In the genomic region with DNA sequence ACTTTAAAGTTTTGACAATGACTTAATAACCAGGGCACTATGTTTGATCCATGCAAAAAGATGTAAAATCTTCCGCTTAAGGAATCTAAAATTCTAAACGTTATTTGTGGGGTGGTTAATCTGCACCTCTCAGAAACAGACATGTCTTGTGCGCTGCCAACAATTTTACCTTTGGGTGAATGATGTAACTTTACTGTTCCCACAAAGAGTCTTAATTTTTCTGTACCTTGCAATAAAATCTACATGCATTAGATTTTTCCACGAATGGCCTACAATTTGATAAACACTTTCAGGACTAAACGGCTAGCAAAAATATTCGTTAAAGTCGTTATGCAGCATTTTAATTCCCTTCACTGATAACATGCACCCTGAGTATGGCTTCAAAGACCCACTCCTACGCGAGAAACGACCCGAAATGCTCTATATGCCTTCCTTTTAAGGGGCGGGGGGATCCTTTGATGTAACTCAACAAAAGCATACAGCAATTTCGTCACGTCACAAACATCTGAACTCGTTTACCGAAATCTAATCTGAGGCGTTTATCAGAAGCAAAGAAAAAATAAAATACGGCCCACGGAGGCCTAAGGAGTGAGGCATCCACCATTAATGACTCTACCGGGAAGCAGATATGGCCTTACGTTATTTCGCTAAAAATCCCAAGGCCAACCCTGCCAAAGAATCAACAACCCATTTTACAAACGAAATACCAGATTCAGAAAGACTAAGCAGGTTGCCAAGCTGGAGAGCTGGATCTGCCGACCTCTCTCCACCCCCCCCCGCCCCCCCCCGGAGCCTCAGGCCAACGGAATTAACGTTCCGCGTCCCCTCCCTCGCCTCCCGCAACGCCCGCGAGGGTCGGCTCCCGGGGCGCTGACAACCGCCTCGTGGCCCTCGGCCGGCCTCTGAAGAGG, we compare ENCODE assay signal across 8 cellular contexts. TPM values are rescaled to one million over a fixed set of nuclear protein-coding genes. Genes with fewer than 3 reads are reported as not detected.
DNase-seq lines count a peak whose midpoint lies in the region; ATAC-seq, FAIRE-seq and TF ChIP-seq lines count a peak whose summit lies in the region.

No MANE protein-coding gene starts in this region.

- intact Hi-C loops in PC-9 (cut with micrococcal nuclease; ENCODE audit: unreplicated experiment) = loop anchor here (5.0 kb wide), 1 partner anchor 36 kb away; the partner anchor contains the start of gene CCDC125

- dilution Hi-C loops in keratinocyte (cut with MboI; ENCODE audit: extremely low pct_ligation_motif_present, low sequenced_read_pairs) = no loop called here

- H3K4me3 Mint-ChIP-seq in stimulated activated effector memory CD8-positive, alpha-beta T cell treated with anti-CD3 and anti-CD28 coated beads, Interleukin-12 subunit alpha, Interleukin-12 subunit beta, amount 100 ng/mL, for 72 hours = peak overlapping the region; percentile 86

- H3K36me3 ChIP-seq in DOHH2 (ENCODE audit: control insufficient read depth, low read length) (peaks cover 73% of the 10 kb centered on the region), HEK293 (ENCODE audit: control insufficient read depth in 2 of 2, insufficient read depth in 1 of 2, low read length in 2 of 2) (peaks cover 24 to 32% of the 10 kb centered on the region in 2 experiments), PC-9 (ENCODE audit: low read depth) (peaks cover 23% of the 10 kb centered on the region), brain microvascular endothelial cell (replicated peaks) (peaks cover 21% of the 10 kb centered on the region), keratinocyte (ENCODE audit: control insufficient read depth in 2 of 2, extremely low read depth in 1 of 2, insufficient read depth in 2 of 2, low read length in 2 of 2) (peaks cover 8 to 11% of the 10 kb centered on the region in 2 experiments)

- H3K9me3 Mint-ChIP-seq in stimulated activated effector memory CD8-positive, alpha-beta T cell treated with anti-CD3 and anti-CD28 coated beads, Interleukin-12 subunit alpha, Interleukin-12 subunit beta, amount 100 ng/mL, for 72 hours = no peaks in the 10 kb centered on the region

- H3K9ac ChIP-seq in keratinocyte (ENCODE audit: control insufficient read depth, extremely low read depth, insufficient read depth, low read length) = peak overlapping the region; percentile 99

- H3K4me1 Mint-ChIP-seq in stimulated activated effector memory CD8-positive, alpha-beta T cell treated with anti-CD3 and anti-CD28 coated beads, Interleukin-12 subunit alpha, Interleukin-12 subunit beta, amount 100 ng/mL, for 72 hours = peaks cover 27% of the 10 kb centered on the region

- in situ Hi-C loops in brain microvascular endothelial cell (cut with HindIII; ENCODE audit: low pct_ligation_motif_present, low sequenced_read_pairs) = no loop called here

- no peak for TF ChIP-seq CTCF in DOHH2 (IDR thresholded peaks at IDR 0.05; ENCODE audit: low read depth, low read length, poor library complexity, severe bottlenecking)
- no peak for TF ChIP-seq CTCF in HEK293 (tag by site-specific recombination; IDR thresholded peaks at IDR 0.05)
- no peak for TF ChIP-seq CTCF in PC-9 (conservative IDR thresholded peaks at IDR 0.05)
- TF ChIP-seq CTCF in brain microvascular endothelial cell (IDR thresholded peaks at IDR 0.05; ENCODE audit: low read depth, low read length, missing control alignments) = no peak
- no peak for TF ChIP-seq CTCF in keratinocyte (optimal IDR thresholded peaks at IDR 0.05 in 1 of 3, IDR thresholded peaks at IDR 0.05 in 1 of 3, conservative IDR thresholded peaks at IDR 0.05 in 1 of 3; ENCODE audit: extremely low read depth in 1 of 3, insufficient read depth in 2 of 3, low read length in 3 of 3)

- H3K4me1 ChIP-seq in DOHH2 (ENCODE audit: control insufficient read depth, low read length) (peaks cover 48% of the 10 kb centered on the region), HEK293 (ENCODE audit: control insufficient read depth, insufficient read depth, low read length) (no peaks in the 10 kb centered on the region), PC-9 (replicated peaks; ENCODE audit: insufficient read depth) (peaks cover 19% of the 10 kb centered on the region), keratinocyte (ENCODE audit: control insufficient read depth, extremely low read depth, insufficient read depth, low read length) (peaks cover 15% of the 10 kb centered on the region)

- POLR2A ChIA-PET in HEK293 (lab: Yijun Ruan, JAX) (interaction anchor here (0.6 to 1.0 kb wide), 2 partner anchors 34 to 179 kb away, joined by 3 to 5 read pairs; partner anchors contain the start of gene CENPH), PC-9 (lab: Charles Lee; ENCODE audit: unreplicated experiment) (interaction anchor here (0.6 kb wide), 1 partner anchor 104 kb away, joined by 6 read pairs; no protein-coding TSS in a partner anchor)

- ATAC-seq in stimulated activated effector memory CD8-positive, alpha-beta T cell treated with anti-CD3 and anti-CD28 coated beads, Interleukin-12 subunit alpha, Interleukin-12 subunit beta, amount 100 ng/mL, for 72 hours = peak; percentile 1
- no peak for ATAC-seq in HG02970 (IDR thresholded peaks at IDR 0.05; ENCODE audit: low FRiP score, unreplicated experiment)

- H3K27ac ChIP-seq in DOHH2 (ENCODE audit: low read depth, low read length) = peak overlapping the region; percentile 98
- H3K27ac ChIP-seq in HEK293 (ENCODE audit: extremely low read depth, low read depth, low read length) = peak overlapping the region; percentile 99
- peak overlapping the region; percentile 98 for H3K27ac ChIP-seq in PC-9
- peak overlapping the region; percentile 100 for H3K27ac ChIP-seq in brain microvascular endothelial cell
- peak overlapping the region; percentile 98 for H3K27ac ChIP-seq in keratinocyte (ENCODE audit: control insufficient read depth, insufficient read depth, low read length)

- H3K4me2 ChIP-seq in DOHH2 (ENCODE audit: low read length) = peak overlapping the region; percentile 97
- peak overlapping the region; percentile 79 for H3K4me2 ChIP-seq in PC-9
- H3K4me2 ChIP-seq in keratinocyte (ENCODE audit: control insufficient read depth, extremely low read depth, insufficient read depth, low read depth, low read length) = peak overlapping the region; percentile 94

- peaks cover 15% of the 10 kb centered on the region for H3F3A ChIP-seq in DOHH2 (ENCODE audit: control insufficient read depth, insufficient read depth)
- 0 out of 2 replicates have a peak, but pooled peaks cover 2% of the 10 kb centered on the region for H3F3A ChIP-seq in PC-9 (ENCODE audit: insufficient read depth, low read depth)

- peaks cover 19% of the 10 kb centered on the region; the same call in 1 of the 2 replicates for H4K20me1 ChIP-seq in DOHH2 (ENCODE audit: control insufficient read depth, insufficient read depth, low read depth, low read length)
- peaks cover 18% of the 10 kb centered on the region for H4K20me1 ChIP-seq in PC-9 (ENCODE audit: insufficient read depth)
- no peaks in the 10 kb centered on the region for H4K20me1 ChIP-seq in keratinocyte (ENCODE audit: control insufficient read depth, extremely low read depth, insufficient read depth, low read length)

- no peaks in the 10 kb centered on the region for H3K9me2 ChIP-seq in DOHH2 (replicated peaks; ENCODE audit: control insufficient read depth, low read length)
- no peaks in the 10 kb centered on the region for H3K9me2 ChIP-seq in PC-9 (ENCODE audit: insufficient read depth)

- no peaks in the 10 kb centered on the region for H3K27me3 ChIP-seq in DOHH2 (ENCODE audit: control insufficient read depth, low read length)
- H3K27me3 ChIP-seq in PC-9 (ENCODE audit: insufficient read depth, low read depth) = no peaks in the 10 kb centered on the region
- H3K27me3 ChIP-seq in brain microvascular endothelial cell (replicated peaks) = no peaks in the 10 kb centered on the region
- H3K27me3 ChIP-seq in keratinocyte (ENCODE audit: control insufficient read depth, extremely low read depth, insufficient read depth, low read length) = no peaks in the 10 kb centered on the region

- FAIRE-seq in keratinocyte (lab: Jason Lieb, UNC) = no peak

- H3K36me3 Mint-ChIP-seq in stimulated activated effector memory CD8-positive, alpha-beta T cell treated with anti-CD3 and anti-CD28 coated beads, Interleukin-12 subunit alpha, Interleukin-12 subunit beta, amount 100 ng/mL, for 72 hours = peaks cover 71% of the 10 kb centered on the region

- H3K79me2 ChIP-seq in DOHH2 (ENCODE audit: control insufficient read depth, low read length) (peaks cover 99% of the 10 kb centered on the region), PC-9 (ENCODE audit: low read depth) (peaks cover 75% of the 10 kb centered on the region), keratinocyte (ENCODE audit: control insufficient read depth, insufficient read depth, low read length) (peaks cover 81% of the 10 kb centered on the region)

- H3K4me3 ChIP-seq in DOHH2 (ENCODE audit: low read length) (peak overlapping the region; percentile 85), HEK293 (ENCODE audit: low read depth, low read length) (peak overlapping the region; percentile 66), PC-9 (peak overlapping the region; percentile 94), brain microvascular endothelial cell (ENCODE audit: low read depth, low read length) (peak overlapping the region; percentile 73), keratinocyte (ENCODE audit: control insufficient read depth in 2 of 3, extremely low read depth in 1 of 3, insufficient read depth in 2 of 3, low read depth in 1 of 3, low read length in 3 of 3) (peak overlapping the region; percentile 65 to 100 (median 99))

- H3K27ac Mint-ChIP-seq in stimulated activated effector memory CD8-positive, alpha-beta T cell treated with anti-CD3 and anti-CD28 coated beads, Interleukin-12 subunit alpha, Interleukin-12 subunit beta, amount 100 ng/mL, for 72 hours = peak overlapping the region; percentile 99

- CTCF ChIA-PET in HEK293 (lab: Yijun Ruan, JAX) (no interaction called here), PC-9 (lab: Charles Lee) (no interaction called here)

- DNase-seq in PC-9 (peak; percentile 3 to 38), brain microvascular endothelial cell (peak; percentile 15), keratinocyte (ENCODE audit: low read depth, low spot score) (no peak), cerebellar cortex (ENCODE audit: low spot score) (no peak)
- DNase-seq in stimulated activated effector memory CD8-positive, alpha-beta T cell treated with anti-CD3 and anti-CD28 coated beads, Interleukin-12 subunit alpha, Interleukin-12 subunit beta, amount 100 ng/mL, for 72 hours (ENCODE audit: low spot score in 2 of 2) = peak in 1 of 2 donors; percentile 54

- H3K9me3 ChIP-seq in DOHH2 (ENCODE audit: control insufficient read depth, insufficient read depth, low read length) = no peaks in the 10 kb centered on the region
- no peaks in the 10 kb centered on the region for H3K9me3 ChIP-seq in HEK293 (ENCODE audit: control insufficient read depth, insufficient read depth, low read depth, low read length)
- no peaks in the 10 kb centered on the region for H3K9me3 ChIP-seq in PC-9 (ENCODE audit: insufficient read depth, low read depth)
- no peaks in the 10 kb centered on the region for H3K9me3 ChIP-seq in keratinocyte (ENCODE audit: control insufficient read depth, low read depth, low read length)

- BruUV-seq in PC-9 (replicated peaks; lab: Mats Ljungman, UMichigan) = TSS peak; percentile 62

- no peaks in the 10 kb centered on the region for H3K9me1 ChIP-seq in keratinocyte (ENCODE audit: control insufficient read depth, extremely low read depth, insufficient read depth, low read length)

- H2AFZ ChIP-seq in PC-9 (peak overlapping the region; percentile 87), keratinocyte (ENCODE audit: control insufficient read depth, low read length) (peak overlapping the region; percentile 85)

RNA-seq across cellular contexts. Expression of gene AK6, which starts 0.6 kb away (rescaled TPM):
- 21.6 and 23.0 TPM in 2 replicates for total RNA-seq in PC-9 (2021)
- 21.3 to 60.3 TPM (median 27.3 TPM) in 3 replicates for polyA plus RNA-seq in keratinocyte
- 60.9 TPM for polyA plus RNA-seq in keratinocyte (2011; ENCODE audit: low read depth)
- 26.2 and 58.6 TPM in 2 replicates for polyA plus RNA-seq in keratinocyte (2011; cell fraction: cytosol; rRNA removed)
- polyA plus RNA-seq in keratinocyte (2011; cell fraction: nucleus; rRNA removed) = 17.1 and 21.9 TPM in 2 replicates
- polyA plus RNA-seq in keratinocyte (2012; ENCODE audit: low replicate concordance) = 34.6 and 80.5 TPM in 2 replicates
- polyA minus RNA-seq in keratinocyte = 1.6 to 20.2 TPM (median 4.8 TPM) in 3 replicates
- 10.4 TPM for polyA minus RNA-seq in keratinocyte (2011; cell fraction: cytosol; rRNA and poly(A)+ RNA removed)
- polyA minus RNA-seq in keratinocyte (2011; cell fraction: nucleus; rRNA and poly(A)+ RNA removed) = 0.74 and 8.5 TPM in 2 replicates

RNA-seq across cellular contexts. Expression of gene TAF9, which starts 0.6 kb away (rescaled TPM):
- 44.4 and 50.8 TPM in 2 replicates for total RNA-seq in PC-9 (2021)
- 167 to 237 TPM (median 187 TPM) in 3 replicates for polyA plus RNA-seq in keratinocyte
- 164 TPM for polyA plus RNA-seq in keratinocyte (2011; ENCODE audit: low read depth)
- polyA plus RNA-seq in keratinocyte (2011; cell fraction: cytosol; rRNA removed) = 230 and 415 TPM in 2 replicates
- 141 and 170 TPM in 2 replicates for polyA plus RNA-seq in keratinocyte (2011; cell fraction: nucleus; rRNA removed)
- polyA plus RNA-seq in keratinocyte (2012; ENCODE audit: low replicate concordance) = 98.4 and 99.6 TPM in 2 replicates
- polyA minus RNA-seq in keratinocyte = 34.4 to 120 TPM (median 68.7 TPM) in 3 replicates
- 73.7 TPM for polyA minus RNA-seq in keratinocyte (2011; cell fraction: cytosol; rRNA and poly(A)+ RNA removed)
- 19.2 and 34.1 TPM in 2 replicates for polyA minus RNA-seq in keratinocyte (2011; cell fraction: nucleus; rRNA and poly(A)+ RNA removed)

RNA-seq across cellular contexts. Expression of gene RAD17, which starts 0.9 kb away (rescaled TPM):
- 21.1 and 22.4 TPM in 2 replicates for total RNA-seq in PC-9 (2021)
- 13.4 to 23.0 TPM (median 22.8 TPM) in 3 replicates for polyA plus RNA-seq in keratinocyte
- 10.6 TPM for polyA plus RNA-seq in keratinocyte (2011; ENCODE audit: low read depth)
- 10.8 and 18.5 TPM in 2 replicates for polyA plus RNA-seq in keratinocyte (2011; cell fraction: cytosol; rRNA removed)
- 18.7 and 19.2 TPM in 2 replicates for polyA plus RNA-seq in keratinocyte (2011; cell fraction: nucleus; rRNA removed)
- polyA plus RNA-seq in keratinocyte (2012; ENCODE audit: low replicate concordance) = 14.4 and 15.4 TPM in 2 replicates
- polyA minus RNA-seq in keratinocyte = 10.4 to 19.7 TPM (median 16.8 TPM) in 3 replicates
- polyA minus RNA-seq in keratinocyte (2011; cell fraction: cytosol; rRNA and poly(A)+ RNA removed) = 11.9 TPM
- polyA minus RNA-seq in keratinocyte (2011; cell fraction: nucleus; rRNA and poly(A)+ RNA removed) = 14.1 and 24.3 TPM in 2 replicates

RNA-seq across cellular contexts. Expression of gene CCDC125, which starts 36.1 kb away (rescaled TPM):
- total RNA-seq in PC-9 (2021) = 9.1 and 16.6 TPM in 2 replicates
- polyA plus RNA-seq in keratinocyte = 3.8 to 6.3 TPM (median 3.9 TPM) in 3 replicates
- polyA plus RNA-seq in keratinocyte (2011; ENCODE audit: low read depth) = 6.2 TPM
- 3.6 and 5.3 TPM in 2 replicates for polyA plus RNA-seq in keratinocyte (2011; cell fraction: cytosol; rRNA removed)
- polyA plus RNA-seq in keratinocyte (2011; cell fraction: nucleus; rRNA removed) = 6.0 and 7.1 TPM in 2 replicates
- 4.5 and 5.2 TPM in 2 replicates for polyA plus RNA-seq in keratinocyte (2012; ENCODE audit: low replicate concordance)
- 2.0 to 5.8 TPM (median 4.2 TPM) in 3 replicates for polyA minus RNA-seq in keratinocyte
- polyA minus RNA-seq in keratinocyte (2011; cell fraction: cytosol; rRNA and poly(A)+ RNA removed) = 4.8 TPM
- 3.1 and 4.0 TPM in 2 replicates for polyA minus RNA-seq in keratinocyte (2011; cell fraction: nucleus; rRNA and poly(A)+ RNA removed)

RNA-seq across cellular contexts. Expression of gene MARVELD2, which starts 46.2 kb away (rescaled TPM):
- total RNA-seq in PC-9 (2021) = 16.2 and 21.0 TPM in 2 replicates
- polyA plus RNA-seq in keratinocyte = 16.7 to 20.2 TPM (median 17.6 TPM) in 3 replicates
- polyA plus RNA-seq in keratinocyte (2011; ENCODE audit: low read depth) = 14.7 TPM
- polyA plus RNA-seq in keratinocyte (2011; cell fraction: cytosol; rRNA removed) = 11.1 and 14.9 TPM in 2 replicates
- 26.0 and 31.5 TPM in 2 replicates for polyA plus RNA-seq in keratinocyte (2011; cell fraction: nucleus; rRNA removed)
- polyA plus RNA-seq in keratinocyte (2012; ENCODE audit: low replicate concordance) = 13.4 and 14.0 TPM in 2 replicates
- polyA minus RNA-seq in keratinocyte = 15.6 to 47.5 TPM (median 35.0 TPM) in 3 replicates
- 22.8 TPM for polyA minus RNA-seq in keratinocyte (2011; cell fraction: cytosol; rRNA and poly(A)+ RNA removed)
- polyA minus RNA-seq in keratinocyte (2011; cell fraction: nucleus; rRNA and poly(A)+ RNA removed) = 31.4 and 44.6 TPM in 2 replicates

Comparison
In these comparisons a context has a peak if more than half of its experiments do, and no peak if none do; other contexts are left out.
1. DNase-seq: peak in PC-9 (2 of 2) and brain microvascular endothelial cell (single experiment); none in keratinocyte (single experiment) and cerebellar cortex (single experiment).
2. Peak in every context shown above with its lines, with median percentiles within 50 percentile points of each other: H3K27ac ChIP-seq, H3K4me2 ChIP-seq and H3K4me3 ChIP-seq.